Comparison of ENCODE assay signal across 30 cellular contexts in genomic region chr2:215614296-215614695, GRCh38.
DNase-seq lines count a peak whose midpoint lies in the region; FAIRE-seq and TF ChIP-seq lines count a peak whose summit lies in the region.
"Had no signal": no experiment of that assay in that cellular context is flagged by ENCODE, and none has a peak within 500 bp of the region (broad histone marks: within the 10 kb centered on the region; RNA-seq: fewer than 3 reads in every experiment).

No MANE protein-coding gene starts in this region.

- H3K4me3 Mint-ChIP-seq in endodermal cell: no peak overlapping the region
- H3K4me3 Mint-ChIP-seq: activated CD4-positive, alpha-beta T cell treated with anti-CD3 and anti-CD28 coated beads, Interleukin-2, amount 10 ng/mL, durations not matched to agents 24 days and 14 days; CD4-positive, CD25-positive, alpha-beta regulatory T cell; immature natural killer cell; nephron progenitor cell had no signal

- H3K27me3 ChIP-seq in endodermal cell (ENCODE audit: control insufficient read depth, insufficient read depth, low read length, poor library complexity, severe bottlenecking): no peaks in the 10 kb centered on the region
- H3K27me3 ChIP-seq: ovary, SJCRH30, suprapubic skin had no signal

- TF ChIP-seq CTCF in endodermal cell (conservative IDR thresholded peaks at IDR 0.05): no peak

- H3K27ac Mint-ChIP-seq in endodermal cell: peak overlapping the region; percentile 24
- H3K27ac Mint-ChIP-seq: activated CD4-positive, alpha-beta T cell treated with anti-CD3 and anti-CD28 coated beads, Interleukin-2, amount 10 ng/mL, durations not matched to agents 24 days and 14 days; activated naive CD4-positive, alpha-beta T cell treated with anti-CD3 and anti-CD28 coated beads, Interleukin-2, amount 50 U/mL, for 72 hours; CD4-positive, CD25-positive, alpha-beta regulatory T cell; nephron progenitor cell had no signal

- H3K27ac ChIP-seq in endodermal cell (ENCODE audit: low read depth, low read length): no peak overlapping the region
- H3K27ac ChIP-seq: ovary, SJCRH30, skin epidermis, suprapubic skin had no signal

- H3K9ac ChIP-seq in endodermal cell (ENCODE audit: extremely low read depth, low read length, poor library complexity, severe bottlenecking): no peak overlapping the region

- 88 to 93% methylated on average over 4 to 5 of the region's 7 CpGs for WGBS in endodermal cell (ENCODE audit: insufficient coverage in 1 of 2, insufficient read length in 1 of 2), 2 experiments

- peaks cover 5% of the 10 kb centered on the region for H3K4me1 ChIP-seq in endodermal cell (ENCODE audit: control insufficient read depth, insufficient read depth, low read length)
- H3K4me1 ChIP-seq: suprapubic skin had no signal

- H3K9me3 ChIP-seq in endodermal cell (ENCODE audit: control insufficient read depth, low read length): peaks cover 37% of the 10 kb centered on the region
- H3K9me3 ChIP-seq: ovary, SJCRH30, suprapubic skin had no signal

- peak; percentile 16 for DNase-seq in NCI-H510A treated with DMSO at 0.1 percent for 48 hours (lab: John Stamatoyannopoulos, UW)
- no peak for DNase-seq in NCI-H510A (lab: John Stamatoyannopoulos, UW)
- DNase-seq in NCI-H69 (lab: John Stamatoyannopoulos, UW): peak; percentile 36
- DNase-seq in endodermal cell: no peak
- DNase-seq in T-helper 1 cell: no peak
- DNase-seq in KG1 (lab: John Stamatoyannopoulos, UW): no peak
- no peak for DNase-seq in GM19239 (ENCODE audit: insufficient read length, low spot score)
- DNase-seq: activated CD4-positive, alpha-beta T cell treated with anti-CD3 and anti-CD28 coated beads, Interleukin-2, amount 10 ng/mL, durations not matched to agents 24 days and 14 days; activated CD8-positive, alpha-beta memory T cell treated with anti-CD3 and anti-CD28 coated beads for 24 hours; activated effector memory CD4-positive, alpha-beta T cell treated with Interleukin-2 at 50 U/mL for 16 hours; AML-193; amygdala; CD4-positive, CD25-positive, alpha-beta regulatory T cell; immature natural killer cell; left cardiac atrium; MM.1S; NCI-H1436; NCI-H2171; NCI-H524 treated with DMSO at 0.1 percent for 48 hours; nephron progenitor cell; ovary; SJCRH30; stimulated activated naive CD4-positive, alpha-beta T cell; SW 1271 had no signal

- no peak for FAIRE-seq in GM19239 (lab: Jason Lieb, UNC)
- FAIRE-seq: GM12878, H54 had no signal

- H3K4me3 ChIP-seq in endodermal cell (ENCODE audit: low read length): no peak overlapping the region
- H3K4me3 ChIP-seq: GM12878, lung, ovary, SJCRH30, skin epidermis, suprapubic skin had no signal

- peaks cover 35% of the 10 kb centered on the region for H3K9me3 Mint-ChIP-seq in endodermal cell
- H3K9me3 Mint-ChIP-seq: activated CD4-positive, alpha-beta T cell treated with anti-CD3 and anti-CD28 coated beads, Interleukin-2, amount 10 ng/mL, durations not matched to agents 24 days and 14 days; activated naive CD4-positive, alpha-beta T cell treated with anti-CD3 and anti-CD28 coated beads, Interleukin-2, amount 50 U/mL, for 72 hours; immature natural killer cell had no signal

- peaks cover 14% of the 10 kb centered on the region for H3K36me3 Mint-ChIP-seq in endodermal cell (ENCODE audit: low read depth)
- H3K36me3 Mint-ChIP-seq: activated naive CD4-positive, alpha-beta T cell treated with anti-CD3 and anti-CD28 coated beads, Interleukin-2, amount 50 U/mL, for 72 hours; CD4-positive, CD25-positive, alpha-beta regulatory T cell; immature natural killer cell had no signal

- peaks cover 8% of the 10 kb centered on the region for H3K36me3 ChIP-seq in endodermal cell (ENCODE audit: control insufficient read depth, insufficient read depth, low read length)
- H3K36me3 ChIP-seq: ovary, SJCRH30, suprapubic skin had no signal

- H3K4me1 Mint-ChIP-seq in endodermal cell: peaks cover 43% of the 10 kb centered on the region
- H3K4me1 Mint-ChIP-seq: activated CD4-positive, alpha-beta T cell treated with anti-CD3 and anti-CD28 coated beads, Interleukin-2, amount 10 ng/mL, durations not matched to agents 24 days and 14 days; CD4-positive, CD25-positive, alpha-beta regulatory T cell; immature natural killer cell had no signal

- H3K27me3 Mint-ChIP-seq in endodermal cell (ENCODE audit: insufficient read depth): no peaks in the 10 kb centered on the region
- H3K27me3 Mint-ChIP-seq: CD4-positive, CD25-positive, alpha-beta regulatory T cell had no signal

Comparison
In these comparisons a context has a peak if more than half of its experiments do, and no peak if none do; other contexts are left out.
1. DNase-seq: peak in NCI-H510A treated with DMSO at 0.1 percent for 48 hours (single experiment) and NCI-H69 (single experiment); none in NCI-H510A (single experiment), endodermal cell (single experiment), T-helper 1 cell (0 of 5), KG1 (single experiment) and GM19239 (single experiment).